In the genomic region with DNA sequence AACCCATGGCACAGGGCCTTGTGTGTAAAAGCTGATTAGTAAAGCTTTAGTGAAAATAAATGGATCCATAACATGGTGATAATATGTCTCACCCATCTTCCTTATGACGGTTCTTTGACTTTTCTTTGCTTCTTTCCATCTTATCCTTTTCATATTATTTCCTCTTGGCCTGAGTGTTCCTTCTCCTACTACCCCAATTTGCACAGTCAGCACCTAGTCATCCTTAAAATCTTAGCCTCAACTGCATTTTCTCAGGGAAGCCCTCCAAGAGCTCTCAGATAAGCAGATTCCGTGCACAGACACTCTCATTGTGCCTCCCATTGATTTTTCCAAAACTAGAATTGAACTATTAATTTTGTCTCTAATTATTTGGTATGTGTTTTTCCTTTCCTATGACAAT, we compare ENCODE assay signal across 2 cellular contexts.
TF ChIP-seq lines count a peak whose summit lies in the region.

No MANE protein-coding gene starts in this region.

TF ChIP-seq in HepG2, 621 proteins besides CTCF, POLR2A, EP300 and RAD21:
- TF ChIP-seq TGIF2 (CRISPR knock-in tag; IDR thresholded peaks at IDR 0.05) = no peak
- peak; percentile 68 to 82; a peak in 3 of 4 replicates for TF ChIP-seq MAFK (conservative IDR thresholded peaks at IDR 0.05 in 1 of 2, IDR thresholded peaks at IDR 0.05 in 1 of 2; ENCODE audit: low read length in 2 of 2)
- TF ChIP-seq SETDB1 (CRISPR knock-in tag; IDR thresholded peaks at IDR 0.05; ENCODE audit: borderline replicate concordance) = no peak
- TF ChIP-seq MAFF (IDR thresholded peaks at IDR 0.05; ENCODE audit: low read depth, low read length) = peak; percentile 67
- TF ChIP-seq RFXANK (CRISPR knock-in tag; IDR thresholded peaks at IDR 0.05) = no peak
- TF ChIP-seq NFKBIZ (CRISPR knock-in tag; IDR thresholded peaks at IDR 0.05) = no peak
- TF ChIP-seq ZBTB3 (CRISPR knock-in tag; IDR thresholded peaks at IDR 0.05; ENCODE audit: borderline replicate concordance, low read depth) = no peak
- TF ChIP-seq HNRNPLL (IDR thresholded peaks at IDR 0.05; ENCODE audit: low read depth, low read length, poor library complexity, severe bottlenecking) = no peak
- TF ChIP-seq, protein P1, sequence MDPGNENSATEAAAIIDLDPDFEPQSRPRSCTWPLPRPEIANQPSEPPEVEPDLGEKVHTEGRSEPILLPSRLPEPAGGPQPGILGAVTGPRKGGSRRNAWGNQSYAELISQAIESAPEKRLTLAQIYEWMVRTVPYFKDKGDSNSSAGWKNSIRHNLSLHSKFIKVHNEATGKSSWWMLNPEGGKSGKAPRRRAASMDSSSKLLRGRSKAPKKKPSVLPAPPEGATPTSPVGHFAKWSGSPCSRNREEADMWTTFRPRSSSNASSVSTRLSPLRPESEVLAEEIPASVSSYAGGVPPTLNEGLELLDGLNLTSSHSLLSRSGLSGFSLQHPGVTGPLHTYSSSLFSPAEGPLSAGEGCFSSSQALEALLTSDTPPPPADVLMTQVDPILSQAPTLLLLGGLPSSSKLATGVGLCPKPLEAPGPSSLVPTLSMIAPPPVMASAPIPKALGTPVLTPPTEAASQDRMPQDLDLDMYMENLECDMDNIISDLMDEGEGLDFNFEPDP (CRISPR knock-in tag; conservative IDR thresholded peaks at IDR 0.05) = no peak

TF ChIP-seq in H1, 55 proteins besides CTCF, POLR2A, EP300 and RAD21:
- no peak for TF ChIP-seq MAX (IDR thresholded peaks at IDR 0.05)
- TF ChIP-seq MAFK (IDR thresholded peaks at IDR 0.05; ENCODE audit: low read depth, low read length) = peak; percentile 41; the same call in 1 of the 2 replicates
- TF ChIP-seq HDAC2 (IDR thresholded peaks at IDR 0.05; ENCODE audit: borderline replicate concordance in 1 of 2, low read depth in 2 of 2, low read length in 2 of 2) = no peak
TF ChIP-seq in H1: peak in this region for 1.
